ENCODE assay signal across 1 cellular context in genomic region chr5:115856936-115857524, GRCh38.
TF ChIP-seq lines count a peak whose summit lies in the region.

No MANE protein-coding gene starts in this region.

TF ChIP-seq in HEK293T, 16 proteins besides CTCF, POLR2A, EP300 and RAD21 (continued from another document):
- TF ChIP-seq BHLHE40 (IDR thresholded peaks at IDR 0.05; ENCODE audit: borderline replicate concordance) (no peak), LEF1 (IDR thresholded peaks at IDR 0.05; ENCODE audit: borderline replicate concordance) (no peak), TARDBP (IDR thresholded peaks at IDR 0.05) (no peak), ELF4 (IDR thresholded peaks at IDR 0.05) (no peak), ARNT (IDR thresholded peaks at IDR 0.05) (no peak), FOXM1 (IDR thresholded peaks at IDR 0.05; ENCODE audit: borderline replicate concordance) (no peak), NFRKB (IDR thresholded peaks at IDR 0.05) (no peak), L3MBTL2 (conservative IDR thresholded peaks at IDR 0.05) (no peak)
